Comparison of ENCODE assay signal across 32 cellular contexts in the genomic region with DNA sequence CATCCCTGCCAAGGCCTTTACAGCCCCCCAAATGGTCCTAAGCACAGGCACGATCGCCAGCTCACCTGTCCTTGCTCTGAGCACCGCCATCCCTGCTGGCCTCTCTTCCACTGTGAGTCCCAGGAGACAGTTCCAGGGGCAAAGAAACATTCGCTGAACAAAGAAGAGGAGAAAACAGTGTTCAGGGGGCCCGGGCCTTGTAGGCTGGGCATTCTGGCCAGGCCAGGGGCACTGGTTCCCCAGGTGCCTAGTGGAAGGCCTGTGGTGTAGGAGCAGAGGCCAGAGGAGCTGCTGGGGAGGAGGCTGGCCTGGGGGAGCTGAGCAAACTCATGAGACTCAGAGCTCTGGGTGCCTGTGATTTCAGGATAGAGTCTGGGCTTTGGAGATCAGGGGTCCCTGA. TPM values are rescaled to one million over a fixed set of nuclear protein-coding genes. Genes with fewer than 3 reads are reported as not detected.
DNase-seq lines count a peak whose midpoint lies in the region; ATAC-seq, FAIRE-seq and TF ChIP-seq lines count a peak whose summit lies in the region.
"Had no signal": no experiment of that assay in that cellular context is flagged by ENCODE, and none has a peak within 500 bp of the region (broad histone marks: within the 10 kb centered on the region; RNA-seq: fewer than 3 reads in every experiment).

No MANE protein-coding gene starts in this region.

- WGBS in SK-N-SH (ENCODE audit: low lambda C conversion rate): 75% methylated on average over 5 of the region's 5 CpGs
- WGBS in spleen, 5 donors: 76 to 94% (median 87%) methylated on average over 5 of the region's 5 CpGs

- no peak for TF ChIP-seq POLR2A in spleen (IDR thresholded peaks at IDR 0.05)

- H3K4me2 ChIP-seq in SK-N-SH: no peak overlapping the region

- DNase-seq in SK-N-SH (peak; percentile 15), GM13976 (ENCODE audit: low spot score) (peak; percentile 16), kidney (peak; percentile 37), spleen (peak; percentile 59), activated gamma-delta T cell treated with Interleukin-2 at 50 U/mL for 16 hours (no peak), OCI-M1 (lab: John Stamatoyannopoulos, UW) (no peak)
- DNase-seq in stimulated activated CD4-positive, alpha-beta T cell treated with anti-CD3 and anti-CD28 coated beads, Interleukin-4, amount 100 ng/mL, for 1 hour: no peak
- DNase-seq: activated CD4-positive, alpha-beta memory T cell treated with anti-CD3 and anti-CD28 coated beads, Interleukin-2, amount 10 ng/mL, durations not matched to agents 7 days and 5 days; activated CD8-positive, alpha-beta memory T cell treated with anti-CD3 and anti-CD28 coated beads, Interleukin-2, amount 50 U/mL, for 48 hours; amniotic stem cell; CD4-positive, alpha-beta memory T cell; DMS 273 treated with DMSO at 0.1 percent for 48 hours; gastrocnemius medialis; GOT3; hypothalamus; immature natural killer cell; NCI-H1694; NCI-H446 treated with DMSO at 0.1 percent for 48 hours; psoas muscle; SIG-M5; stimulated activated CD4-positive, alpha-beta T cell treated with anti-CD3 and anti-CD28 coated beads, Interleukin-12 subunit alpha, Interleukin-12 subunit beta, amount 100 ng/mL, for 4 hours; stimulated activated CD4-positive, alpha-beta T cell treated with anti-CD3 and anti-CD28 coated beads, Interleukin-2, amount 100 ng/mL, for 48 hours; thyroid gland had no signal

- TF ChIP-seq EP300 in SK-N-SH (IDR thresholded peaks at IDR 0.05; ENCODE audit: borderline replicate concordance in 1 of 2, low read depth in 1 of 2, low read length in 1 of 2): no peak

- H3F3A ChIP-seq in SK-N-SH (replicated peaks; ENCODE audit: insufficient read depth): no peaks in the 10 kb centered on the region

- CTCF ChIA-PET in SK-N-SH (lab: Yijun Ruan, JAX): interaction anchor here (0.8 to 9.6 kb wide), 13 partner anchors 10 to 200 kb away, joined by 3 to 103 read pairs (median 4); no protein-coding TSS in a partner anchor

- no peaks in the 10 kb centered on the region for H3K27me3 ChIP-seq in SK-N-SH (ENCODE audit: insufficient read depth)
- peaks cover 0 to 32% (median 10%) of the 10 kb centered on the region in 7 donors for H3K27me3 ChIP-seq in spleen (replicated peaks in 1 of 7)
- H3K27me3 ChIP-seq: thyroid gland had no signal

- no peaks in the 10 kb centered on the region for H4K20me1 ChIP-seq in SK-N-SH (ENCODE audit: insufficient read depth)

- H3K9me3 ChIP-seq in SK-N-SH (no peaks in the 10 kb centered on the region), kidney (ENCODE audit: control insufficient read depth in 1 of 2, low read length in 2 of 2) (no peaks in the 10 kb centered on the region), spleen (no peaks in the 10 kb centered on the region)
- H3K9me3 ChIP-seq: gastrocnemius medialis, psoas muscle, thyroid gland had no signal

- H3K36me3 ChIP-seq in SK-N-SH (replicated peaks in 1 of 2; ENCODE audit: control insufficient read depth in 1 of 2, insufficient read depth in 2 of 2, low read length in 1 of 2) (no peaks in the 10 kb centered on the region), kidney (ENCODE audit: control insufficient read depth in 1 of 2, insufficient read depth in 2 of 2, low read length in 2 of 2) (no peaks in the 10 kb centered on the region), spleen (no peaks in the 10 kb centered on the region)
- H3K36me3 ChIP-seq: gastrocnemius medialis, thyroid gland had no signal

- in situ Hi-C loops in GM13976 (cut with MboI; ENCODE audit: low sequenced_read_pairs, unreplicated experiment): no loop called here

- no peaks in the 10 kb centered on the region for H3K79me2 ChIP-seq in SK-N-SH (ENCODE audit: insufficient read depth)

- no peak for ATAC-seq in SK-N-SH treated with all-trans-retinoic acid at 6 μM for 48 hours
- ATAC-seq: activated T-helper 17 cell treated with anti-CD3 and anti-CD28 coated beads, Interleukin-2, amount 50 U/mL, for 72 hours; gastrocnemius medialis; psoas muscle; sciatic nerve had no signal

- H3K27ac ChIP-seq in SK-N-SH (ENCODE audit: low read depth in 2 of 2, low read length in 1 of 2) (no peak overlapping the region), kidney (ENCODE audit: low read depth in 2 of 2, low read length in 2 of 2) (peak overlapping the region in 1 of 2 donors; percentile 61), spleen (no peak overlapping the region)
- H3K27ac ChIP-seq: 22Rv1, psoas muscle, thyroid gland had no signal

- H3K9ac ChIP-seq in SK-N-SH (no peak overlapping the region), kidney (ENCODE audit: low read length in 2 of 2) (no peak overlapping the region)

- no peak for TF ChIP-seq RAD21 in SK-N-SH (IDR thresholded peaks at IDR 0.05; ENCODE audit: low read length)

- H3K4me1 ChIP-seq in SK-N-SH (ENCODE audit: control insufficient read depth in 1 of 2, insufficient read depth in 2 of 2, low read depth in 1 of 2, low read length in 1 of 2): peaks cover 0 to 34% of the 10 kb centered on the region in 2 experiments; a peak in 1 of 4 replicates
- peaks cover 10 to 30% of the 10 kb centered on the region in 2 donors for H3K4me1 ChIP-seq in kidney (ENCODE audit: control insufficient read depth in 1 of 2, insufficient read depth in 1 of 2, low read depth in 1 of 2, low read length in 2 of 2)
- peaks cover 0 to 7% (median 4%) of the 10 kb centered on the region in 6 donors for H3K4me1 ChIP-seq in spleen

- no peak overlapping the region for H2AFZ ChIP-seq in SK-N-SH (ENCODE audit: low read depth)

- TF ChIP-seq CTCF in SK-N-SH (IDR thresholded peaks at IDR 0.05): no peak
- TF ChIP-seq CTCF in GM13976 (IDR thresholded peaks at IDR 0.05; ENCODE audit: borderline replicate concordance, control extremely low read depth, extremely low read depth, insufficient read depth, missing control alignments): no peak
- no peak for TF ChIP-seq CTCF in kidney (IDR thresholded peaks at IDR 0.05; ENCODE audit: borderline replicate concordance, extremely low read depth, insufficient read depth)
- no peak for TF ChIP-seq CTCF in spleen (IDR thresholded peaks at IDR 0.05 in 8 of 11, conservative IDR thresholded peaks at IDR 0.05 in 3 of 11)

- POLR2A ChIA-PET in SK-N-SH (lab: Yijun Ruan, JAX): no interaction called here

- H3K4me3 ChIP-seq in SK-N-SH (ENCODE audit: low read depth in 2 of 2, low read length in 1 of 2) (no peak overlapping the region), kidney (ENCODE audit: low read length in 2 of 2) (no peak overlapping the region), spleen (no peak overlapping the region)
- H3K4me3 ChIP-seq: gastrocnemius medialis, psoas muscle, thyroid gland had no signal

- H3K9me2 ChIP-seq in SK-N-SH: no peaks in the 10 kb centered on the region

- intact Hi-C loops in kidney (cut with DNase I) (no loop called here), spleen (cut with DNase I; ENCODE audit: low total_unique reads) (no loop called here)

- FAIRE-seq in kidney (lab: Jason Lieb, UNC): no peak
- FAIRE-seq: endometrium, RCC 7860 had no signal

TF ChIP-seq in SK-N-SH, 30 proteins besides CTCF, POLR2A, EP300 and RAD21 (continues in another document):
- TF ChIP-seq, protein P1, sequence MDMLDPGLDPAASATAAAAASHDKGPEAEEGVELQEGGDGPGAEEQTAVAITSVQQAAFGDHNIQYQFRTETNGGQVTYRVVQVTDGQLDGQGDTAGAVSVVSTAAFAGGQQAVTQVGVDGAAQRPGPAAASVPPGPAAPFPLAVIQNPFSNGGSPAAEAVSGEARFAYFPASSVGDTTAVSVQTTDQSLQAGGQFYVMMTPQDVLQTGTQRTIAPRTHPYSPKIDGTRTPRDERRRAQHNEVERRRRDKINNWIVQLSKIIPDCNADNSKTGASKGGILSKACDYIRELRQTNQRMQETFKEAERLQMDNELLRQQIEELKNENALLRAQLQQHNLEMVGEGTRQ (IDR thresholded peaks at IDR 0.05; ENCODE audit: borderline replicate concordance, low read depth, low read length): no peak
- no peak for TF ChIP-seq ELF1 (IDR thresholded peaks at IDR 0.05)

TF ChIP-seq in SK-N-SH treated with all-trans-retinoic acid at 6 μM for 48 hours, 23 proteins besides CTCF, POLR2A, EP300 and RAD21 (continues in another document):
- TF ChIP-seq, protein P2, sequence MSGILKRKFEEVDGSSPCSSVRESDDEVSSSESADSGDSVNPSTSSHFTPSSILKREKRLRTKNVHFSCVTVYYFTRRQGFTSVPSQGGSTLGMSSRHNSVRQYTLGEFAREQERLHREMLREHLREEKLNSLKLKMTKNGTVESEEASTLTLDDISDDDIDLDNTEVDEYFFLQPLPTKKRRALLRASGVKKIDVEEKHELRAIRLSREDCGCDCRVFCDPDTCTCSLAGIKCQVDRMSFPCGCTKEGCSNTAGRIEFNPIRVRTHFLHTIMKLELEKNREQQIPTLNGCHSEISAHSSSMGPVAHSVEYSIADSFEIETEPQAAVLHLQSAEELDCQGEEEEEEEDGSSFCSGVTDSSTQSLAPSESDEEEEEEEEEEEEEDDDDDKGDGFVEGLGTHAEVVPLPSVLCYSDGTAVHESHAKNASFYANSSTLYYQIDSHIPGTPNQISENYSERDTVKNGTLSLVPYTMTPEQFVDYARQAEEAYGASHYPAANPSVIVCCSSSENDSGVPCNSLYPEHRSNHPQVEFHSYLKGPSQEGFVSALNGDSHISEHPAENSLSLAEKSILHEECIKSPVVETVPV (CRISPR knock-in tag; IDR thresholded peaks at IDR 0.05): no peak

RNA-seq across cellular contexts. Expression of a gene that starts 22.6 kb away (rescaled TPM):
- 1.7 and 2.4 TPM in 2 replicates for polyA plus RNA-seq in SK-N-SH (2012; rRNA removed)
- 1.5 and 1.6 TPM in 2 replicates for polyA plus RNA-seq in SK-N-SH (2012; cell fraction: cytosol; rRNA removed)
- polyA plus RNA-seq in SK-N-SH (2012; cell fraction: nucleus; rRNA removed): 7.0 and 8.4 TPM in 2 replicates
- 291 TPM for total RNA-seq in kidney
- polyA plus RNA-seq in kidney (ENCODE audit: insufficient read depth, low read depth, low replicate concordance): 617 TPM
- total RNA-seq in spleen: 10 to 100 TPM; 17.1 to 32.7 (median 23.2) TPM
- 10 to 100 TPM in 2 of 3 donors, 1 to 10 TPM in 1; 4.4 to 34.3 (median 16.2) TPM for polyA plus RNA-seq in spleen
- total RNA-seq: CD4-positive, alpha-beta memory T cell had no signal
- polyA plus RNA-seq: CD4-positive, alpha-beta memory T cell had no signal

RNA-seq across cellular contexts. Expression of a gene that starts 29.5 kb away (rescaled TPM):
- not detected in 2 replicates for polyA plus RNA-seq in SK-N-SH (2012; rRNA removed)
- polyA plus RNA-seq in SK-N-SH (2012; cell fraction: cytosol; rRNA removed): not detected in 2 replicates
- not detected in 2 replicates for polyA plus RNA-seq in SK-N-SH (2012; cell fraction: nucleus; rRNA removed)
- not detected for total RNA-seq in kidney
- polyA plus RNA-seq in kidney (ENCODE audit: insufficient read depth, low read depth, low replicate concordance): 0.75 TPM
- total RNA-seq in spleen: not detected
- polyA plus RNA-seq in spleen: not detected
- total RNA-seq: activated CD4-positive, alpha-beta memory T cell treated with anti-CD3 and anti-CD28 coated beads, Interleukin-2, amount 10 ng/mL, durations not matched to agents 7 days and 5 days; activated T-helper 17 cell treated with anti-CD3 and anti-CD28 coated beads, Interleukin-2, amount 50 U/mL, for 72 hours; CD4-positive, alpha-beta memory T cell; dermis microvascular lymphatic vessel endothelial cell; fibroblast of lung; gastrocnemius medialis; HT-29; psoas muscle had no signal
- polyA plus RNA-seq: CD4-positive, alpha-beta memory T cell; fibroblast of lung; immature natural killer cell had no signal

Comparison
In these comparisons a context has a peak if more than half of its experiments do, and no peak if none do; other contexts are left out.
1. DNase-seq: peak in SK-N-SH (single experiment), GM13976 (single experiment), kidney (single experiment) and spleen (single experiment); none in activated gamma-delta T cell treated with Interleukin-2 at 50 U/mL for 16 hours (single experiment), OCI-M1 (single experiment) and stimulated activated CD4-positive, alpha-beta T cell treated with anti-CD3 and anti-CD28 coated beads, Interleukin-4, amount 100 ng/mL, for 1 hour (single experiment).
2. RNA of a gene that starts 22.6 kb away (polyA plus RNA-seq): 617 TPM in kidney (single experiment); 4.4 to 34.3 TPM in spleen and 1.5 to 8.4 TPM in SK-N-SH; every median in the first group is over 10 times any median in the second.